ENCODE assay signal across 13 cellular contexts in genomic region chr10:48199580-48200377, GRCh38.
DNase-seq lines count a peak whose midpoint lies in the region; ATAC-seq and TF ChIP-seq lines count a peak whose summit lies in the region.
"Had no signal": no experiment of that assay in that cellular context is flagged by ENCODE, and none has a peak within 500 bp of the region (broad histone marks: within the 10 kb centered on the region; RNA-seq: fewer than 3 reads in every experiment).

No MANE protein-coding gene starts in this region.

- H3K9me3 Mint-ChIP-seq in naive thymus-derived CD4-positive, alpha-beta T cell = peaks cover 0 to 5% (median 0%) of the 10 kb centered on the region in 11 donors

- DNase-seq in Caki2 (ENCODE audit: low read depth) (peak; percentile 85), amniotic epithelial cell (ENCODE audit: low read depth) (peak; percentile 66), spleen (no peak), omental fat pad (ENCODE audit: low spot score) (no peak)
- DNase-seq in naive thymus-derived CD4-positive, alpha-beta T cell = no peak
- no peak for DNase-seq in stimulated activated naive CD4-positive, alpha-beta T cell (lab: John Stamatoyannopoulos, UW)
- DNase-seq: activated effector memory CD4-positive, alpha-beta T cell treated with Interleukin-2 at 50 U/mL for 16 hours; effector CD8-positive, alpha-beta T cell; ovary; upper lobe of left lung; WERI-Rb-1 had no signal

- H3K36me3 Mint-ChIP-seq in naive thymus-derived CD4-positive, alpha-beta T cell = no peaks in the 10 kb centered on the region

- H3K4me1 Mint-ChIP-seq in naive thymus-derived CD4-positive, alpha-beta T cell = peaks cover 0 to 4% (median 0%) of the 10 kb centered on the region in 7 donors

- H3K79me2 ChIP-seq in Loucy (ENCODE audit: insufficient read depth, low read length) = no peaks in the 10 kb centered on the region

- no peak overlapping the region for H3K27ac Mint-ChIP-seq in naive thymus-derived CD4-positive, alpha-beta T cell

- no peak overlapping the region for H3K4me2 ChIP-seq in Loucy (ENCODE audit: low read depth, low read length, poor library complexity, severe bottlenecking)

- H3K4me1 ChIP-seq in Loucy (ENCODE audit: insufficient read depth, low read length, poor library complexity, severe bottlenecking) (no peaks in the 10 kb centered on the region), spleen (peaks cover 0 to 3% (median 0%) of the 10 kb centered on the region in 6 donors)
- no peaks in the 10 kb centered on the region for H3K4me1 ChIP-seq in naive thymus-derived CD4-positive, alpha-beta T cell (ENCODE audit: control insufficient read depth in 2 of 2, insufficient read depth in 2 of 2, low read length in 2 of 2)
- H3K4me1 ChIP-seq: upper lobe of left lung had no signal

- H4K20me1 ChIP-seq in Loucy (ENCODE audit: insufficient read depth, low read length, poor library complexity, severe bottlenecking) = no peaks in the 10 kb centered on the region

- no peak overlapping the region for H3K27ac ChIP-seq in naive thymus-derived CD4-positive, alpha-beta T cell (ENCODE audit: low read depth, low read length)
- no peak overlapping the region for H3K27ac ChIP-seq in spleen
- H3K27ac ChIP-seq: ovary, upper lobe of left lung, WERI-Rb-1 had no signal

- H3K9ac ChIP-seq in Loucy (ENCODE audit: low read depth, low read length, poor library complexity, severe bottlenecking) = no peak overlapping the region

- H2AFZ ChIP-seq in Loucy (ENCODE audit: low read length) = peak overlapping the region; percentile 63

- H3F3A ChIP-seq in Loucy (ENCODE audit: low read depth) = no peaks in the 10 kb centered on the region

- no peaks in the 10 kb centered on the region for H3K9me2 ChIP-seq in Loucy (replicated peaks; ENCODE audit: low read depth, low read length)

- H3K9me3 ChIP-seq in Loucy (ENCODE audit: insufficient read depth, low read depth, low read length) (no peaks in the 10 kb centered on the region), spleen (no peaks in the 10 kb centered on the region)
- no peaks in the 10 kb centered on the region for H3K9me3 ChIP-seq in naive thymus-derived CD4-positive, alpha-beta T cell (ENCODE audit: control insufficient read depth in 2 of 3, low read length in 3 of 3)
- H3K9me3 ChIP-seq: ovary, upper lobe of left lung had no signal

- H3K4me3 Mint-ChIP-seq in naive thymus-derived CD4-positive, alpha-beta T cell = no peak overlapping the region

- peak; percentile 51 for ATAC-seq in naive thymus-derived CD4-positive, alpha-beta T cell
- no peak for ATAC-seq in omental fat pad (ENCODE audit: low FRiP score)
- no peak for ATAC-seq in GM19455 (IDR thresholded peaks at IDR 0.05; ENCODE audit: unreplicated experiment)

- no peak for TF ChIP-seq POLR2A in spleen (IDR thresholded peaks at IDR 0.05)

- WGBS in spleen, 5 donors = 55 to 72% (median 63%) methylated on average over 9 of the region's 9 CpGs

- H3K4me3 ChIP-seq in Loucy (ENCODE audit: low read length, poor library complexity, severe bottlenecking) (no peak overlapping the region), spleen (no peak overlapping the region)
- H3K4me3 ChIP-seq in naive thymus-derived CD4-positive, alpha-beta T cell (ENCODE audit: low read length) = no peak overlapping the region
- H3K4me3 ChIP-seq: ovary, upper lobe of left lung had no signal

- intact Hi-C loops in naive thymus-derived CD4-positive, alpha-beta T cell (cut with micrococcal nuclease) = no loop called here
- intact Hi-C loops in spleen (cut with DNase I; ENCODE audit: low total_unique reads) = no loop called here

- POLR2A ChIA-PET in naive thymus-derived CD4-positive, alpha-beta T cell (lab: Charles Lee) = no interaction called here

- in situ Hi-C loops in Caki2 (cut with HindIII; ENCODE audit: low pct_unique_long_range_greater_than_20kb, low sequenced_read_pairs) = no loop called here

- peaks cover 0 to 6% (median 5%) of the 10 kb centered on the region in 5 donors for H3K27me3 Mint-ChIP-seq in naive thymus-derived CD4-positive, alpha-beta T cell

- TF ChIP-seq CTCF in Loucy (conservative IDR thresholded peaks at IDR 0.05; ENCODE audit: low read length) (no peak), spleen (IDR thresholded peaks at IDR 0.05 in 8 of 11, conservative IDR thresholded peaks at IDR 0.05 in 3 of 11) (no peak), omental fat pad (IDR thresholded peaks at IDR 0.05) (no peak)

- CTCF ChIA-PET in naive thymus-derived CD4-positive, alpha-beta T cell (lab: Charles Lee) = no interaction called here

- H3K27me3 ChIP-seq in Loucy (ENCODE audit: insufficient read depth, low read length, poor library complexity, severe bottlenecking) (peaks cover 66% of the 10 kb centered on the region), spleen (replicated peaks in 1 of 7) (no peaks in the 10 kb centered on the region)
- H3K27me3 ChIP-seq in naive thymus-derived CD4-positive, alpha-beta T cell (ENCODE audit: control insufficient read depth in 2 of 2, insufficient read depth in 2 of 2, low read length in 2 of 2) = no peaks in the 10 kb centered on the region
- H3K27me3 ChIP-seq: ovary, upper lobe of left lung had no signal

- H3K36me3 ChIP-seq in Loucy (ENCODE audit: insufficient read depth, low read length) = no peaks in the 10 kb centered on the region
- no peaks in the 10 kb centered on the region for H3K36me3 ChIP-seq in naive thymus-derived CD4-positive, alpha-beta T cell (ENCODE audit: control insufficient read depth in 2 of 3, insufficient read depth in 3 of 3, low read length in 3 of 3)
- no peaks in the 10 kb centered on the region for H3K36me3 ChIP-seq in spleen
- H3K36me3 ChIP-seq: ovary, upper lobe of left lung, WERI-Rb-1 had no signal

Comparison
In these comparisons a context has a peak if more than half of its experiments do, and no peak if none do; other contexts are left out.
1. DNase-seq: peak in Caki2 (single experiment) and amniotic epithelial cell (single experiment); none in naive thymus-derived CD4-positive, alpha-beta T cell (0 of 9), spleen (single experiment), stimulated activated naive CD4-positive, alpha-beta T cell (0 of 6) and omental fat pad (single experiment).